9 cellular contexts compared by ENCODE assay signal in genomic region chr1:230169454-230170152, GRCh38.
A peak's percentile ranks its signal among the peaks of the same experiment; 100 is the strongest.
DNase-seq lines count a peak whose midpoint lies in the region; ATAC-seq and TF ChIP-seq lines count a peak whose summit lies in the region.
"Had no signal": no experiment of that assay in that cellular context is flagged by ENCODE, and none has a peak within 500 bp of the region (broad histone marks: within the 10 kb centered on the region; RNA-seq: fewer than 3 reads in every experiment).

No MANE protein-coding gene starts in this region.

- no peaks in the 10 kb centered on the region for H3K27me3 Mint-ChIP-seq in activated naive CD4-positive, alpha-beta T cell treated with anti-CD3 and anti-CD28 coated beads, Interleukin-2, amount 10 ng/mL, durations not matched to agents 7 days and 5 days
- no peaks in the 10 kb centered on the region for H3K27me3 Mint-ChIP-seq in T-helper 17 cell

- no peaks in the 10 kb centered on the region for H3K4me1 ChIP-seq in vagina

- TF ChIP-seq POLR2A in vagina (IDR thresholded peaks at IDR 0.05): no peak

- peak overlapping the region; percentile 31 for H3K27ac ChIP-seq in vagina

- CTCF ChIA-PET in activated naive CD4-positive, alpha-beta T cell treated with anti-CD3 and anti-CD28 coated beads, Interleukin-2, amount 10 ng/mL, durations not matched to agents 7 days and 5 days (lab: Charles Lee): interaction anchor here (1.2 kb wide), 1 partner anchor 66 kb away, joined by 3 read pairs; no protein-coding TSS in a partner anchor

- H3K4me3 ChIP-seq in vagina: no peak overlapping the region

- no peak for DNase-seq in activated naive CD4-positive, alpha-beta T cell treated with anti-CD3 and anti-CD28 coated beads, Interleukin-2, amount 10 ng/mL, durations not matched to agents 7 days and 5 days
- DNase-seq in activated naive CD4-positive, alpha-beta T cell treated with anti-CD3 and anti-CD28 coated beads, Interleukin-2, amount 50 U/mL, for 72 hours (ENCODE audit: low spot score in 2 of 2): no peak
- DNase-seq in T-helper 17 cell: no peak
- peak; percentile 35 for DNase-seq in kidney glomerular epithelial cell (lab: John Stamatoyannopoulos, UW)
- DNase-seq in vagina (ENCODE audit: extremely low spot score in 2 of 2): peak in 1 of 2 donors; percentile 56
- no peak for DNase-seq in NCI-H345 (lab: John Stamatoyannopoulos, UW)
- DNase-seq in DMS 273 treated with DMSO at 0.1 percent for 48 hours (lab: John Stamatoyannopoulos, UW): no peak
- no peak for DNase-seq in cerebellum (ENCODE audit: low spot score)
- DNase-seq: DMS53 had no signal

- TF ChIP-seq CTCF in vagina (IDR thresholded peaks at IDR 0.05): no peak

- no peaks in the 10 kb centered on the region for H3K36me3 ChIP-seq in vagina

- ATAC-seq in activated naive CD4-positive, alpha-beta T cell treated with anti-CD3 and anti-CD28 coated beads, Interleukin-2, amount 50 U/mL, for 72 hours: no peak
- ATAC-seq in T-helper 17 cell: peak; percentile 20

- H3K27me3 ChIP-seq in vagina: no peaks in the 10 kb centered on the region

- H3K36me3 Mint-ChIP-seq in activated naive CD4-positive, alpha-beta T cell treated with anti-CD3 and anti-CD28 coated beads, Interleukin-2, amount 10 ng/mL, durations not matched to agents 7 days and 5 days: no peaks in the 10 kb centered on the region
- peaks cover 0 to 20% of the 10 kb centered on the region in 2 donors for H3K36me3 Mint-ChIP-seq in activated naive CD4-positive, alpha-beta T cell treated with anti-CD3 and anti-CD28 coated beads, Interleukin-2, amount 50 U/mL, for 72 hours
- H3K36me3 Mint-ChIP-seq in T-helper 17 cell (ENCODE audit: low read depth): peaks cover 4% of the 10 kb centered on the region

- peak overlapping the region; percentile 27 for H3K4me3 Mint-ChIP-seq in activated naive CD4-positive, alpha-beta T cell treated with anti-CD3 and anti-CD28 coated beads, Interleukin-2, amount 10 ng/mL, durations not matched to agents 7 days and 5 days
- H3K4me3 Mint-ChIP-seq in T-helper 17 cell: peak overlapping the region; percentile 63

- no peaks in the 10 kb centered on the region for H3K9me3 Mint-ChIP-seq in activated naive CD4-positive, alpha-beta T cell treated with anti-CD3 and anti-CD28 coated beads, Interleukin-2, amount 10 ng/mL, durations not matched to agents 7 days and 5 days
- no peaks in the 10 kb centered on the region for H3K9me3 Mint-ChIP-seq in activated naive CD4-positive, alpha-beta T cell treated with anti-CD3 and anti-CD28 coated beads, Interleukin-2, amount 50 U/mL, for 72 hours

- no peaks in the 10 kb centered on the region for H3K9me3 ChIP-seq in T-helper 17 cell (ENCODE audit: control insufficient read depth, low read length, poor library complexity, severe bottlenecking)
- H3K9me3 ChIP-seq in vagina: no peaks in the 10 kb centered on the region

- intact Hi-C loops in vagina (cut with DNase I): no loop called here

- peaks cover 30% of the 10 kb centered on the region for H3K4me1 Mint-ChIP-seq in activated naive CD4-positive, alpha-beta T cell treated with anti-CD3 and anti-CD28 coated beads, Interleukin-2, amount 10 ng/mL, durations not matched to agents 7 days and 5 days
- H3K4me1 Mint-ChIP-seq in T-helper 17 cell: peaks cover 34% of the 10 kb centered on the region

- H3K27ac Mint-ChIP-seq in activated naive CD4-positive, alpha-beta T cell treated with anti-CD3 and anti-CD28 coated beads, Interleukin-2, amount 10 ng/mL, durations not matched to agents 7 days and 5 days: peak overlapping the region; percentile 13
- H3K27ac Mint-ChIP-seq in activated naive CD4-positive, alpha-beta T cell treated with anti-CD3 and anti-CD28 coated beads, Interleukin-2, amount 50 U/mL, for 72 hours: peak overlapping the region in 1 of 2 donors; percentile 78
- peak overlapping the region; percentile 76 for H3K27ac Mint-ChIP-seq in T-helper 17 cell
